Comparison of ENCODE assay signal across 13 cellular contexts in genomic region chr16:84613408-84614071, GRCh38. TPM values are rescaled to one million over a fixed set of nuclear protein-coding genes. Genes with fewer than 3 reads are reported as not detected.
A peak's percentile ranks its signal among the peaks of the same experiment; 100 is the strongest.
DNase-seq lines count a peak whose midpoint lies in the region; ATAC-seq and TF ChIP-seq lines count a peak whose summit lies in the region.
"Had no signal": no experiment of that assay in that cellular context is flagged by ENCODE, and none has a peak within 500 bp of the region (broad histone marks: within the 10 kb centered on the region; RNA-seq: fewer than 3 reads in every experiment).

No MANE protein-coding gene starts in this region.

- peaks cover 72% of the 10 kb centered on the region for H3K4me1 Mint-ChIP-seq in activated CD8-positive, alpha-beta memory T cell treated with anti-CD3 and anti-CD28 coated beads, Interleukin-2, amount 10 ng/mL, durations not matched to agents 7 days and 5 days
- peaks cover 27% of the 10 kb centered on the region for H3K4me1 Mint-ChIP-seq in WTC11
- peaks cover 80% of the 10 kb centered on the region for H3K4me1 Mint-ChIP-seq in stimulated activated effector memory CD8-positive, alpha-beta T cell treated with anti-CD3 and anti-CD28 coated beads, Interleukin-12 subunit alpha, Interleukin-12 subunit beta, amount 100 ng/mL, for 72 hours

- peaks cover 84% of the 10 kb centered on the region for H3K36me3 Mint-ChIP-seq in activated CD8-positive, alpha-beta memory T cell treated with anti-CD3 and anti-CD28 coated beads, Interleukin-2, amount 10 ng/mL, durations not matched to agents 7 days and 5 days
- H3K36me3 Mint-ChIP-seq in WTC11, result peaks cover 17% of the 10 kb centered on the region
- H3K36me3 Mint-ChIP-seq in stimulated activated effector memory CD8-positive, alpha-beta T cell treated with anti-CD3 and anti-CD28 coated beads, Interleukin-12 subunit alpha, Interleukin-12 subunit beta, amount 100 ng/mL, for 72 hours, result peaks cover 56% of the 10 kb centered on the region

- DNase-seq in activated CD8-positive, alpha-beta memory T cell treated with anti-CD3 and anti-CD28 coated beads, Interleukin-2, amount 10 ng/mL, durations not matched to agents 7 days and 5 days, result no peak
- DNase-seq in activated CD8-positive, alpha-beta memory T cell treated with anti-CD3 and anti-CD28 coated beads for 24 hours, result no peak
- no peak for DNase-seq in WTC11 (ENCODE audit: low spot score)
- DNase-seq in fibroblast of lung (ENCODE audit: low read depth in 2 of 2), result no peak
- DNase-seq in stimulated activated effector memory CD8-positive, alpha-beta T cell treated with anti-CD3 and anti-CD28 coated beads, Interleukin-12 subunit alpha, Interleukin-12 subunit beta, amount 100 ng/mL, for 72 hours (ENCODE audit: low spot score in 2 of 2), result no peak
- no peak for DNase-seq in stimulated activated CD4-positive, alpha-beta T cell treated with anti-CD3 and anti-CD28 coated beads, Interleukin-4, amount 100 ng/mL, for 1 hour
- DNase-seq in omental fat pad (ENCODE audit: low spot score), result no peak
- DNase-seq: activated gamma-delta T cell, colonic mucosa, NCI-H1436 treated with DMSO at 0.1 percent for 48 hours, NCI-H526 had no signal

- H3K4me2 ChIP-seq in fibroblast of lung (ENCODE audit: extremely low read depth, insufficient read depth, low read length), result no peak overlapping the region

- ATAC-seq in activated CD8-positive, alpha-beta memory T cell treated with anti-CD3 and anti-CD28 coated beads, Interleukin-2, amount 10 ng/mL, durations not matched to agents 7 days and 5 days, result no peak
- ATAC-seq in WTC11, result no peak
- no peak for ATAC-seq in stimulated activated effector memory CD8-positive, alpha-beta T cell treated with anti-CD3 and anti-CD28 coated beads, Interleukin-12 subunit alpha, Interleukin-12 subunit beta, amount 100 ng/mL, for 72 hours
- ATAC-seq in omental fat pad (ENCODE audit: low FRiP score), result no peak
- ATAC-seq in GM18502 (IDR thresholded peaks at IDR 0.05; ENCODE audit: poor library complexity, unreplicated experiment), result no peak
- ATAC-seq: HCT116 had no signal

- CTCF ChIA-PET in activated CD8-positive, alpha-beta memory T cell treated with anti-CD3 and anti-CD28 coated beads, Interleukin-2, amount 10 ng/mL, durations not matched to agents 7 days and 5 days (lab: Charles Lee), result interaction anchor here (1.0 to 9.7 kb wide), 8 partner anchors 14 to 125 kb away, joined by 3 to 88 read pairs (median 6); partner anchors contain the start of gene MEAK7
- CTCF ChIA-PET in WTC11 (lab: Charles Lee), result interaction anchor here (0.8 to 2.5 kb wide), 3 partner anchors 102 to 113 kb away, joined by 3 to 9 read pairs (median 8); no protein-coding TSS in a partner anchor

- H3K27me3 ChIP-seq in fibroblast of lung (ENCODE audit: control insufficient read depth, insufficient read depth, low read length), result no peaks in the 10 kb centered on the region
- H3K27me3 ChIP-seq: colonic mucosa had no signal

- no peak overlapping the region for H2AFZ ChIP-seq in fibroblast of lung (ENCODE audit: low read length)

- H3K9me3 ChIP-seq in fibroblast of lung (ENCODE audit: control insufficient read depth, insufficient read depth, low read depth, low read length), result no peaks in the 10 kb centered on the region
- H3K9me3 ChIP-seq: colonic mucosa had no signal

- peaks cover 2% of the 10 kb centered on the region for H4K20me1 ChIP-seq in fibroblast of lung (ENCODE audit: control insufficient read depth, extremely low read depth, insufficient read depth, low read length)

- POLR2A ChIA-PET in WTC11 (lab: Charles Lee), result no interaction called here

- peak overlapping the region; percentile 96 for H3K4me3 Mint-ChIP-seq in activated CD8-positive, alpha-beta memory T cell treated with anti-CD3 and anti-CD28 coated beads, Interleukin-2, amount 10 ng/mL, durations not matched to agents 7 days and 5 days
- H3K4me3 Mint-ChIP-seq in WTC11, result no peak overlapping the region
- peak overlapping the region; percentile 92 for H3K4me3 Mint-ChIP-seq in stimulated activated effector memory CD8-positive, alpha-beta T cell treated with anti-CD3 and anti-CD28 coated beads, Interleukin-12 subunit alpha, Interleukin-12 subunit beta, amount 100 ng/mL, for 72 hours

- peak overlapping the region; percentile 91 for H3K27ac Mint-ChIP-seq in activated CD8-positive, alpha-beta memory T cell treated with anti-CD3 and anti-CD28 coated beads, Interleukin-2, amount 10 ng/mL, durations not matched to agents 7 days and 5 days
- peak overlapping the region; percentile 9; the same call in 1 of the 2 replicates for H3K27ac Mint-ChIP-seq in WTC11
- H3K27ac Mint-ChIP-seq in stimulated activated effector memory CD8-positive, alpha-beta T cell treated with anti-CD3 and anti-CD28 coated beads, Interleukin-12 subunit alpha, Interleukin-12 subunit beta, amount 100 ng/mL, for 72 hours, result peak overlapping the region; percentile 76

- no peak overlapping the region for H3K4me3 ChIP-seq in fibroblast of lung (replicated peaks in 1 of 4; ENCODE audit: control extremely low read depth in 1 of 4, insufficient read depth in 1 of 4, low read depth in 3 of 4, low read length in 4 of 4)
- H3K4me3 ChIP-seq: colonic mucosa had no signal

- H3K9me3 Mint-ChIP-seq in activated CD8-positive, alpha-beta memory T cell treated with anti-CD3 and anti-CD28 coated beads, Interleukin-2, amount 10 ng/mL, durations not matched to agents 7 days and 5 days (ENCODE audit: low read depth), result no peaks in the 10 kb centered on the region
- no peaks in the 10 kb centered on the region for H3K9me3 Mint-ChIP-seq in WTC11
- no peaks in the 10 kb centered on the region for H3K9me3 Mint-ChIP-seq in stimulated activated effector memory CD8-positive, alpha-beta T cell treated with anti-CD3 and anti-CD28 coated beads, Interleukin-12 subunit alpha, Interleukin-12 subunit beta, amount 100 ng/mL, for 72 hours

- H3K27ac ChIP-seq in fibroblast of lung (ENCODE audit: insufficient read depth, low read length), result peak overlapping the region; percentile 2
- H3K27ac ChIP-seq: colonic mucosa had no signal

- no peak for TF ChIP-seq CTCF in WTC11 (IDR thresholded peaks at IDR 0.05)
- no peak for TF ChIP-seq CTCF in fibroblast of lung (conservative IDR thresholded peaks at IDR 0.05 in 1 of 2, IDR thresholded peaks at IDR 0.05 in 1 of 2; ENCODE audit: low read depth in 1 of 2, low read length in 2 of 2)
- no peak for TF ChIP-seq CTCF in omental fat pad (IDR thresholded peaks at IDR 0.05)

- peaks cover 93% of the 10 kb centered on the region for H3K79me2 ChIP-seq in fibroblast of lung (ENCODE audit: control insufficient read depth, insufficient read depth, low read length)

- no peak overlapping the region for H3K9ac ChIP-seq in fibroblast of lung (ENCODE audit: insufficient read depth, low read length)

- no peaks in the 10 kb centered on the region for H3K27me3 Mint-ChIP-seq in activated CD8-positive, alpha-beta memory T cell treated with anti-CD3 and anti-CD28 coated beads, Interleukin-2, amount 10 ng/mL, durations not matched to agents 7 days and 5 days
- H3K27me3 Mint-ChIP-seq in WTC11 (ENCODE audit: low read depth), result peaks cover 11% of the 10 kb centered on the region

- H3K4me1 ChIP-seq in fibroblast of lung (ENCODE audit: control insufficient read depth, extremely low read depth, insufficient read depth, low read length), result peaks cover 18% of the 10 kb centered on the region

- H3K36me3 ChIP-seq in fibroblast of lung (ENCODE audit: control insufficient read depth, insufficient read depth, low read length), result peaks cover 14% of the 10 kb centered on the region
- H3K36me3 ChIP-seq: colonic mucosa had no signal

TF ChIP-seq in WTC11, 78 proteins besides CTCF, POLR2A, EP300 and RAD21:
- TF ChIP-seq GTF2I (CRISPR knock-in tag; conservative IDR thresholded peaks at IDR 0.05) (peak; percentile 54; the same call in 1 of the 2 replicates), ZNF219 (CRISPR knock-in tag; IDR thresholded peaks at IDR 0.05; ENCODE audit: borderline replicate concordance) (no peak), CREB1 (CRISPR knock-in tag; IDR thresholded peaks at IDR 0.05) (no peak), USF1 (CRISPR knock-in tag; IDR thresholded peaks at IDR 0.05) (peak; percentile 49; the same call in 1 of the 2 replicates), TCF7 (CRISPR knock-in tag; IDR thresholded peaks at IDR 0.05; ENCODE audit: low read depth) (no peak)
TF ChIP-seq in WTC11: peak in this region for 2.

RNA-seq across cellular contexts. Expression of gene COTL1, which starts 4.3 kb away (rescaled TPM):
- total RNA-seq in activated CD8-positive, alpha-beta memory T cell treated with anti-CD3 and anti-CD28 coated beads, Interleukin-2, amount 10 ng/mL, durations not matched to agents 7 days and 5 days, result 1,000 to 10,000 TPM; 1,052 to 1,190 TPM
- total RNA-seq in WTC11 (2021) (102 to 122 TPM (median 122 TPM) in 3 replicates), fibroblast of lung (64.5 and 103 TPM in 2 replicates), omental fat pad (10 to 100 TPM; 55.3 to 95.1 (median 78.4) TPM)
- 192 and 311 TPM in 2 replicates for polyA plus RNA-seq in fibroblast of lung
- polyA plus RNA-seq in fibroblast of lung (2012), result 351 and 505 TPM in 2 replicates
- 310 and 386 TPM in 2 replicates for polyA minus RNA-seq in fibroblast of lung (ENCODE audit: low replicate concordance)

RNA-seq across cellular contexts. Expression of gene KLHL36, which starts 34.8 kb away (rescaled TPM):
- total RNA-seq in activated CD8-positive, alpha-beta memory T cell treated with anti-CD3 and anti-CD28 coated beads, Interleukin-2, amount 10 ng/mL, durations not matched to agents 7 days and 5 days, result 10 to 100 TPM; 38.5 to 44.9 TPM
- total RNA-seq in WTC11 (2021) (55.7 to 56.1 TPM (median 55.8 TPM) in 3 replicates), fibroblast of lung (71.9 and 83.1 TPM in 2 replicates), omental fat pad (10 to 100 TPM; 60.0 to 72.2 (median 65.8) TPM)
- polyA plus RNA-seq in fibroblast of lung, result 26.6 and 29.7 TPM in 2 replicates
- polyA plus RNA-seq in fibroblast of lung (2012), result 26.5 and 26.7 TPM in 2 replicates
- polyA minus RNA-seq in fibroblast of lung (ENCODE audit: low replicate concordance), result 65.6 and 66.2 TPM in 2 replicates

Comparison
In these comparisons a context has a peak if more than half of its experiments do, and no peak if none do; other contexts are left out.
1. H3K27ac Mint-ChIP-seq: peak in every context shown above with its lines; median percentile 91 in activated CD8-positive, alpha-beta memory T cell treated with anti-CD3 and anti-CD28 coated beads, Interleukin-2, amount 10 ng/mL, durations not matched to agents 7 days and 5 days; 76 in stimulated activated effector memory CD8-positive, alpha-beta T cell treated with anti-CD3 and anti-CD28 coated beads, Interleukin-12 subunit alpha, Interleukin-12 subunit beta, amount 100 ng/mL, for 72 hours; 9 in WTC11.